Comparison of ENCODE assay signal across 8 cellular contexts in genomic region chr3:5122741-5123706, GRCh38.
A peak's percentile ranks its signal among the peaks of the same experiment; 100 is the strongest.
DNase-seq lines count a peak whose midpoint lies in the region; ATAC-seq lines count a peak whose summit lies in the region.

No MANE protein-coding gene starts in this region.

- H3K27ac ChIP-seq in cingulate gyrus (ENCODE audit: low read depth, low read length): peak overlapping the region; percentile 83

- peak in 9 of 14 donors; percentile 3 to 69 (median 31) for DNase-seq in C1 segment of cervical spinal cord (lab: John Stamatoyannopoulos, UW)
- peak; percentile 25 for DNase-seq in HK-2 (ENCODE audit: unreplicated experiment)
- DNase-seq in UCSD-AML1 (lab: John Stamatoyannopoulos, UW; ENCODE audit: unreplicated experiment): peak; percentile 56
- DNase-seq in kidney tubule cell (ENCODE audit: low spot score): peak; percentile 74
- peak; percentile 39 for DNase-seq in stimulated activated CD4-positive, alpha-beta T cell treated with anti-CD3 and anti-CD28 coated beads, Interleukin-4, amount 100 ng/mL, for 24 hours
- DNase-seq in NCI-H187 treated with DMSO at 0.1 percent for 48 hours (lab: John Stamatoyannopoulos, UW): no peak

- peak; percentile 8 for ATAC-seq in GM19372 (IDR thresholded peaks at IDR 0.05; ENCODE audit: low read depth, unreplicated experiment)
